8 cellular contexts compared by ENCODE assay signal in genomic region chr10:124354411-124355382, GRCh38.
A peak's percentile ranks its signal among the peaks of the same experiment; 100 is the strongest.
DNase-seq lines count a peak whose midpoint lies in the region; ATAC-seq and TF ChIP-seq lines count a peak whose summit lies in the region.

No MANE protein-coding gene starts in this region.

- TF ChIP-seq CTCF in AG09309 (IDR thresholded peaks at IDR 0.05; ENCODE audit: control insufficient read depth, insufficient read depth, low read depth, low read length, missing control alignments) (no peak), WERI-Rb-1 (IDR thresholded peaks at IDR 0.05; ENCODE audit: low read depth, low read length) (no peak), epithelial cell of esophagus (IDR thresholded peaks at IDR 0.05; ENCODE audit: insufficient read depth, low read depth, low read length, missing control alignments) (no peak)

- peak; percentile 66 for DNase-seq in AG09309 (ENCODE audit: low read depth)
- DNase-seq in M059J (ENCODE audit: low read depth): peak; percentile 66
- DNase-seq in WERI-Rb-1: peak; percentile 47
- peak; percentile 22 for DNase-seq in epithelial cell of esophagus (ENCODE audit: low read depth)
- peak; percentile 56 for DNase-seq in myocyte (ENCODE audit: low read depth)

- H3K27me3 ChIP-seq in WERI-Rb-1 (ENCODE audit: insufficient read depth, low read depth, severe bottlenecking) (peaks cover 17% of the 10 kb centered on the region), thymus (ENCODE audit: control insufficient read depth, insufficient read depth) (no peaks in the 10 kb centered on the region)

- H3K9me3 ChIP-seq in WERI-Rb-1 (ENCODE audit: severe bottlenecking) (peaks cover 3% of the 10 kb centered on the region), thymus (ENCODE audit: control insufficient read depth) (peaks cover 1% of the 10 kb centered on the region)

- H3K4me3 ChIP-seq in AG09309 (ENCODE audit: control insufficient read depth, low read depth, low read length): peak overlapping the region; percentile 33
- peak overlapping the region; percentile 37 for H3K4me3 ChIP-seq in WERI-Rb-1 (ENCODE audit: low read depth, low read length)
- H3K4me3 ChIP-seq in epithelial cell of esophagus (ENCODE audit: low read length): peak overlapping the region; percentile 23
- peak overlapping the region; percentile 57 for H3K4me3 ChIP-seq in thymus (ENCODE audit: low read length)

- ATAC-seq in GM19351 (IDR thresholded peaks at IDR 0.05; ENCODE audit: unreplicated experiment) (peak; percentile 75), HG03565 (IDR thresholded peaks at IDR 0.05; ENCODE audit: unreplicated experiment) (no peak)

- 28% methylated on average over 29 of the region's 29 CpGs for WGBS in thymus

- H3K27ac ChIP-seq in WERI-Rb-1: no peak overlapping the region
- H3K27ac ChIP-seq in thymus (ENCODE audit: low read depth): peak overlapping the region; percentile 27

- peaks cover 4% of the 10 kb centered on the region for H3K4me1 ChIP-seq in thymus (ENCODE audit: control insufficient read depth, insufficient read depth, low read length)

- no peaks in the 10 kb centered on the region for H3K36me3 ChIP-seq in WERI-Rb-1
- no peaks in the 10 kb centered on the region for H3K36me3 ChIP-seq in thymus (ENCODE audit: control insufficient read depth, insufficient read depth)
